Comparison of ENCODE assay signal across 15 cellular contexts in genomic region chr22:33792837-33793236, GRCh38.
DNase-seq lines count a peak whose midpoint lies in the region; ATAC-seq, FAIRE-seq and TF ChIP-seq lines count a peak whose summit lies in the region.
"Had no signal": no experiment of that assay in that cellular context is flagged by ENCODE, and none has a peak within 500 bp of the region (broad histone marks: within the 10 kb centered on the region; RNA-seq: fewer than 3 reads in every experiment).

No MANE protein-coding gene starts in this region.

- H3K36me3 ChIP-seq in muscle layer of colon (ENCODE audit: insufficient read depth, low read length) (no peaks in the 10 kb centered on the region), stomach smooth muscle (ENCODE audit: control insufficient read depth in 2 of 2, insufficient read depth in 2 of 2, low read length in 2 of 2) (no peaks in the 10 kb centered on the region)

- no peak for ATAC-seq in HG03520 (IDR thresholded peaks at IDR 0.05; ENCODE audit: unreplicated experiment)

- peak overlapping the region in 1 of 2 donors; percentile 43 for H3K27ac ChIP-seq in coronary artery
- peak overlapping the region; percentile 68 for H3K27ac ChIP-seq in muscle layer of colon (ENCODE audit: low read depth, low read length)
- peak overlapping the region; percentile 71 for H3K27ac ChIP-seq in stomach smooth muscle (ENCODE audit: low read length)

- H3K9me3 ChIP-seq in muscle layer of colon (ENCODE audit: low read length) = no peaks in the 10 kb centered on the region
- peaks cover 0 to 2% of the 10 kb centered on the region in 2 donors for H3K9me3 ChIP-seq in stomach smooth muscle (ENCODE audit: control insufficient read depth in 2 of 2, low read length in 2 of 2)

- FAIRE-seq in GM18507 (lab: Jason Lieb, UNC) = peak; percentile 31
- FAIRE-seq: colon had no signal

- TF ChIP-seq CTCF in coronary artery (IDR thresholded peaks at IDR 0.05) (no peak), foreskin fibroblast (IDR thresholded peaks at IDR 0.05; ENCODE audit: low read depth, low read length) (no peak)

- H3K4me1 ChIP-seq in muscle layer of colon (ENCODE audit: insufficient read depth, low read length) (peaks cover 33% of the 10 kb centered on the region), stomach smooth muscle (ENCODE audit: control insufficient read depth, insufficient read depth, low read length) (peaks cover 17% of the 10 kb centered on the region)

- H3K4me3 ChIP-seq in coronary artery (peak overlapping the region; percentile 47), muscle layer of colon (ENCODE audit: low read depth in 1 of 2, low read length in 2 of 2) (peak overlapping the region in 1 of 2 donors; percentile 1), stomach smooth muscle (ENCODE audit: low read length in 2 of 2) (peak overlapping the region; percentile 41 to 63), foreskin fibroblast (ENCODE audit: low read depth in 1 of 2, low read length in 2 of 2) (no peak overlapping the region)
- H3K4me3 ChIP-seq: tibial nerve had no signal

- DNase-seq in GM18507 (ENCODE audit: extremely low spot score, insufficient read length, low read depth) (no peak), coronary artery (ENCODE audit: low spot score) (no peak), NCI-H2171 (lab: John Stamatoyannopoulos, UW) (no peak), foreskin fibroblast (no peak), A172 (ENCODE audit: low spot score) (no peak)
- DNase-seq: Kasumi-1; NCI-H1436 treated with DMSO at 0.1 percent for 48 hours; NCI-H345; stimulated activated CD4-positive, alpha-beta T cell treated with anti-CD3 and anti-CD28 coated beads, Interleukin-4, amount 100 ng/mL, for 24 hours; stimulated activated CD8-positive, alpha-beta memory T cell treated with anti-CD3 and anti-CD28 coated beads, Interleukin-4, amount 100 ng/mL, for 48 hours had no signal

- no peaks in the 10 kb centered on the region for H3K27me3 ChIP-seq in muscle layer of colon (ENCODE audit: control insufficient read depth in 1 of 2, insufficient read depth in 2 of 2, low read length in 2 of 2)
- H3K27me3 ChIP-seq in stomach smooth muscle (ENCODE audit: control insufficient read depth in 1 of 2, insufficient read depth in 2 of 2, low read length in 2 of 2) = no peaks in the 10 kb centered on the region
- H3K27me3 ChIP-seq: tibial nerve had no signal

- peak overlapping the region; percentile 7 for H3K9ac ChIP-seq in muscle layer of colon (ENCODE audit: low read length)
- peak overlapping the region; percentile 55 to 68 for H3K9ac ChIP-seq in stomach smooth muscle (ENCODE audit: low read length in 2 of 2)

Comparison
In these comparisons a context has a peak if more than half of its experiments do, and no peak if none do; other contexts are left out.
1. H3K4me3 ChIP-seq: peak in coronary artery (single experiment) and stomach smooth muscle (2 of 2); none in foreskin fibroblast (0 of 2).